9 cellular contexts compared by ENCODE assay signal in the genomic region with DNA sequence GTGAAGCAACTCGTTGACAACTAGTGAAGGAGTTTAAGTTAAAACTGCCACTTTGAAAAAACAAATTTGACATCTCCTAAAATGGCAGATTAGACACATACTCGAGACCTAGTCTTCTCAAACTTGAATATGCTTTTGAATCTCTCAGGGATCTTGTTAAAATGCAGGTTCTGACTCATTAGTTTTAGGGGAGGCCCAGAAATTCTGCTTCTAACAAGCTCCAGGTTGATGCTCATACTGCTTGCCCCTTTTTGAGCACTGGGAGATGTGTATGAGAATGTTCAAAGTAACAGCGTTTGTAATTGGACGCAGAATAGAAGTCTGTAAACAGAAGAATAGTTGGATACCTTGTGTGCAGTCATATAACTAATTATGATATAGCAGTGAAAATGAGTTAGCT. TPM values are rescaled to one million over a fixed set of nuclear protein-coding genes. Genes with fewer than 3 reads are reported as not detected.
DNase-seq lines count a peak whose midpoint lies in the region; ATAC-seq, FAIRE-seq and TF ChIP-seq lines count a peak whose summit lies in the region.
"Had no signal": no experiment of that assay in that cellular context is flagged by ENCODE, and none has a peak within 500 bp of the region (broad histone marks: within the 10 kb centered on the region; RNA-seq: fewer than 3 reads in every experiment).

No MANE protein-coding gene starts in this region.

- POLR2A ChIA-PET in CD8-positive, alpha-beta T cell (lab: Charles Lee): interaction anchor here (2.3 to 4.1 kb wide), 2 partner anchors 91 to 924 kb away, joined by 9 to 53 read pairs; a partner anchor contains a TSS

- peaks cover 48% of the 10 kb centered on the region for H3K4me1 Mint-ChIP-seq in CD8-positive, alpha-beta T cell (ENCODE audit: low read depth)
- H3K4me1 Mint-ChIP-seq in natural killer cell: peaks cover 22 to 37% of the 10 kb centered on the region in 2 donors

- peak overlapping the region; percentile 99 for H3K4me3 Mint-ChIP-seq in CD8-positive, alpha-beta T cell
- peak overlapping the region; percentile 55 for H3K4me3 Mint-ChIP-seq in natural killer cell

- CTCF ChIA-PET in CD8-positive, alpha-beta T cell (lab: Charles Lee): interaction anchor here (1.1 kb wide), 1 partner anchor 34 kb away, joined by 3 read pairs; no protein-coding TSS in a partner anchor

- H3K79me2 ChIP-seq in KMS-11 (ENCODE audit: insufficient read depth, low read depth): peaks cover 21% of the 10 kb centered on the region

- no peaks in the 10 kb centered on the region for H3K27me3 Mint-ChIP-seq in CD8-positive, alpha-beta T cell (ENCODE audit: low read depth)
- H3K27me3 Mint-ChIP-seq in natural killer cell (ENCODE audit: low read depth in 2 of 2): no peaks in the 10 kb centered on the region

- H3K4me3 ChIP-seq in CD8-positive, alpha-beta T cell (ENCODE audit: low read depth, low read length): peak overlapping the region; percentile 43
- H3K4me3 ChIP-seq in KMS-11 (IDR thresholded peaks at IDR 0.05; ENCODE audit: insufficient read depth, low read depth, low read length): no peak overlapping the region

- peaks cover 8% of the 10 kb centered on the region for H3K36me3 ChIP-seq in CD8-positive, alpha-beta T cell (ENCODE audit: insufficient read depth, low read length)
- H3K36me3 ChIP-seq in KMS-11 (ENCODE audit: insufficient read depth): no peaks in the 10 kb centered on the region

- no peaks in the 10 kb centered on the region for H3K9me3 Mint-ChIP-seq in CD8-positive, alpha-beta T cell
- H3K9me3 Mint-ChIP-seq in natural killer cell: no peaks in the 10 kb centered on the region

- no peak overlapping the region for H2AFZ ChIP-seq in KMS-11 (ENCODE audit: low read depth)

- peak overlapping the region; percentile 60 for H3K27ac Mint-ChIP-seq in CD8-positive, alpha-beta T cell
- peak overlapping the region; percentile 91 to 93 for H3K27ac Mint-ChIP-seq in natural killer cell

- no peaks in the 10 kb centered on the region for H4K20me1 ChIP-seq in KMS-11 (ENCODE audit: insufficient read depth)

- no peak overlapping the region for H3K27ac ChIP-seq in CD8-positive, alpha-beta T cell (ENCODE audit: low read depth, low read length)
- no peak overlapping the region for H3K27ac ChIP-seq in KMS-11

- DNase-seq in CD8-positive, alpha-beta T cell: no peak
- DNase-seq in central memory CD4-positive, alpha-beta T cell: peak; percentile 1
- DNase-seq in natural killer cell (no peak), HTR-8/SVneo (ENCODE audit: insufficient read length, low spot score) (no peak), GM19240 (ENCODE audit: insufficient read length, low spot score) (no peak), NCI-H1694 (lab: John Stamatoyannopoulos, UW) (no peak)

- no peak for TF ChIP-seq CTCF in CD8-positive, alpha-beta T cell (IDR thresholded peaks at IDR 0.05)
- TF ChIP-seq CTCF in KMS-11 (conservative IDR thresholded peaks at IDR 0.05; ENCODE audit: low read depth, low read length) (no peak), natural killer cell (IDR thresholded peaks at IDR 0.05) (no peak)

- H3K27me3 ChIP-seq in CD8-positive, alpha-beta T cell (ENCODE audit: insufficient read depth, low read length): no peaks in the 10 kb centered on the region
- H3K27me3 ChIP-seq in KMS-11 (ENCODE audit: insufficient read depth, low read depth): no peaks in the 10 kb centered on the region

- no peak for ATAC-seq in CD8-positive, alpha-beta T cell
- ATAC-seq in natural killer cell (no peak), HG03159 (IDR thresholded peaks at IDR 0.05; ENCODE audit: unreplicated experiment) (no peak)

- intact Hi-C loops in CD8-positive, alpha-beta T cell (cut with DNase I, micrococcal nuclease): no loop called here
- intact Hi-C loops in natural killer cell (cut with micrococcal nuclease): loop anchor here (2.0 kb wide), 1 partner anchor 925 kb away; a partner anchor contains a TSS

- H3K4me1 ChIP-seq in CD8-positive, alpha-beta T cell (ENCODE audit: insufficient read depth, low read length): peaks cover 27% of the 10 kb centered on the region
- H3K4me1 ChIP-seq in KMS-11 (ENCODE audit: low read depth, poor library complexity, severe bottlenecking): peaks cover 15% of the 10 kb centered on the region

- H3K9me3 ChIP-seq in CD8-positive, alpha-beta T cell (ENCODE audit: low read length): no peaks in the 10 kb centered on the region

- no peak overlapping the region for H3K9ac ChIP-seq in KMS-11

- no peak for FAIRE-seq in HTR-8/SVneo (lab: Jason Lieb, UNC)
- FAIRE-seq: TTC549 had no signal

- peak overlapping the region; percentile 76 for H3K4me2 ChIP-seq in KMS-11

- H3K36me3 Mint-ChIP-seq in CD8-positive, alpha-beta T cell: peaks cover 37% of the 10 kb centered on the region
- H3K36me3 Mint-ChIP-seq in natural killer cell: no peaks in the 10 kb centered on the region

RNA-seq across cellular contexts. Expression of a gene that starts 1.6 kb away (rescaled TPM):
- total RNA-seq in CD8-positive, alpha-beta T cell: 10 to 100 TPM; 41.3 to 45.5 TPM
- 10 to 100 TPM; 52.5 to 60.4 (median 54.7) TPM for total RNA-seq in natural killer cell
